ENCODE assay signal across 8 cellular contexts in the genomic region with DNA sequence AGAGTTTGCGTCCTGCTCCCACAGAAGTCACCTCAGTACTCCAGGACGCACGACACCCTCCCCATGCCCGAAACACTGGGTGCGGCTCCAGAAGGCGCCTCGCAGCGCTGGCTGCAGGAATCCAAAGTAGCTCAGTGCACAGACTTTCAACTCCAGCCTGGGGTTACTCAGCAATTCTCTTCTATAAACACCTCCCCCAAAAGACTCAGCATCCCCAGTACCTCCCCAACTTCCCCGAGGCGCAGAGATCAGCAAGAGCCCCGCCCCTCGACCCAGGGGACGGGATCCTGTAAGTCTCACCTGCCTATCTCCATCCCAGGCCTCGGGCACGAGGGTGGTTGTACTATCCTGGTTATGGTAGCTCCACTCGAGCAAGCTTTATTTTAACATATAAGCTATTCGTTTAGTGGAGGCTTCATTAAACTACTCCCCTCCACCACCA.
DNase-seq lines count a peak whose midpoint lies in the region; ATAC-seq and TF ChIP-seq lines count a peak whose summit lies in the region.

No MANE protein-coding gene starts in this region.

- H3K27ac ChIP-seq in heart left ventricle (no peak overlapping the region), iPS DF 6.9 (ENCODE audit: low read length) (no peak overlapping the region), upper lobe of left lung (no peak overlapping the region)

- TF ChIP-seq EP300 in upper lobe of left lung (IDR thresholded peaks at IDR 0.05), result no peak

- no peaks in the 10 kb centered on the region for H3K9me3 ChIP-seq in heart left ventricle
- H3K9me3 ChIP-seq in iPS DF 6.9 (ENCODE audit: control insufficient read depth, insufficient read depth, low read length), result no peaks in the 10 kb centered on the region
- H3K9me3 ChIP-seq in upper lobe of left lung, result no peaks in the 10 kb centered on the region

- H3K27me3 ChIP-seq in heart left ventricle (peaks cover 10 to 50% (median 26%) of the 10 kb centered on the region in 9 donors), iPS DF 6.9 (ENCODE audit: control insufficient read depth, insufficient read depth, low read length) (peaks cover 26% of the 10 kb centered on the region), upper lobe of left lung (peaks cover 5 to 23% (median 13%) of the 10 kb centered on the region in 4 donors)

- WGBS in heart left ventricle, 4 donors, result 9 to 17% (median 13%) methylated on average over 16 to 17 of the region's 17 CpGs
- no CpG with 5 or more reads among the region's 17 CpGs for WGBS in iPS DF 6.9 (ENCODE audit: insufficient coverage, insufficient read length)
- WGBS in upper lobe of left lung, 2 donors, result 16 to 29% methylated on average over 8 to 17 of the region's 17 CpGs

- DNase-seq in heart left ventricle (no peak), left ventricle myocardium superior (no peak), iPS DF 6.9 (ENCODE audit: low read depth, low spot score) (no peak), upper lobe of left lung (peak in 1 of 2 donors; percentile 22), HUDEP-2 (lab: John Stamatoyannopoulos, UW; ENCODE audit: unreplicated experiment in 76 of 76) (no peak), NCI-H1436 (lab: John Stamatoyannopoulos, UW) (no peak), activated gamma-delta T cell (lab: John Stamatoyannopoulos, UW) (no peak)
- peak; percentile 61 for DNase-seq in activated CD8-positive, alpha-beta memory T cell treated with anti-CD3 and anti-CD28 coated beads, Interleukin-2, amount 50 U/mL, for 48 hours

- ATAC-seq in heart left ventricle (peak in 1 of 4 donors; percentile 18), left ventricle myocardium superior (no peak), upper lobe of left lung (ENCODE audit: low FRiP score in 2 of 2) (peak in 1 of 2 donors; percentile 7)

- peak overlapping the region in 9 of 12 donors; percentile 34 to 58 (median 47) for H3K4me3 ChIP-seq in heart left ventricle
- H3K4me3 ChIP-seq in iPS DF 6.9 (ENCODE audit: low read length), result peak overlapping the region; percentile 35; the same call in 1 of the 2 replicates
- peak overlapping the region in 3 of 4 donors; percentile 13 to 43 (median 31) for H3K4me3 ChIP-seq in upper lobe of left lung

- H3K4me1 ChIP-seq in heart left ventricle, result peaks cover 3 to 33% (median 28%) of the 10 kb centered on the region in 12 donors
- no peaks in the 10 kb centered on the region; the same call in 1 of the 2 replicates for H3K4me1 ChIP-seq in iPS DF 6.9 (ENCODE audit: control insufficient read depth, insufficient read depth, low read length)
- H3K4me1 ChIP-seq in upper lobe of left lung, result peaks cover 19 to 32% (median 25%) of the 10 kb centered on the region in 4 donors

- H3K36me3 ChIP-seq in heart left ventricle, result no peaks in the 10 kb centered on the region
- no peaks in the 10 kb centered on the region for H3K36me3 ChIP-seq in iPS DF 6.9 (ENCODE audit: control insufficient read depth, insufficient read depth, low read length)
- no peaks in the 10 kb centered on the region for H3K36me3 ChIP-seq in upper lobe of left lung

- intact Hi-C loops in heart left ventricle (cut with DNase I) (no loop called here), left ventricle myocardium superior (cut with micrococcal nuclease) (no loop called here)

- TF ChIP-seq CTCF in heart left ventricle (IDR thresholded peaks at IDR 0.05) (no peak), upper lobe of left lung (IDR thresholded peaks at IDR 0.05) (no peak)

- no peak for TF ChIP-seq POLR2A in heart left ventricle (IDR thresholded peaks at IDR 0.05)
- no peak for TF ChIP-seq POLR2A in upper lobe of left lung (IDR thresholded peaks at IDR 0.05)
